ENCODE assay signal across 2 cellular contexts in the genomic region with DNA sequence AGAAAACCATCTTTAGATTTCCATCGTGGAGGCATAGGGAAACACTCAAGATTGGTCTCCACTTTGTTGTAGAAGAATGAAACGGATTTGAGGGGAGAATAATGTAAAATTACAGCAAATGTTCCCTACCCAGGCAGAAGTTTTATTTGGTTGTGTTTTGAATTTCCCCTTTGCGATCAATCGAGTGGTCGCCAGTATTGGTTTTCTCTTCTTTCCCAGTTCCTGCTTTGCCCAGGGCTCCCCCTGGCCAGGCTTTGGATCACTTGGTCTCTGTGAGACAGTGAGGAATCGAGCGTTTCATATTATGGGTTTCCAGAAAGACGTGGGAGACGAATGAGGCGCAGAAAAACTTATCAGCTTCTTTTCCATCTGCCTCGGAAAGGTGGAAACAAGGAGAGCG.
TF ChIP-seq lines count a peak whose summit lies in the region.

No MANE protein-coding gene starts in this region.

TF ChIP-seq in endothelial cell of umbilical vein, 7 proteins besides CTCF, POLR2A, EP300 and RAD21:
- TF ChIP-seq MYC (IDR thresholded peaks at IDR 0.05; ENCODE audit: low read depth, low read length), result no peak
- TF ChIP-seq JUN (IDR thresholded peaks at IDR 0.05; ENCODE audit: borderline replicate concordance, insufficient read depth, insufficient read length, low read depth), result no peak
- TF ChIP-seq GATA2 (IDR thresholded peaks at IDR 0.05; ENCODE audit: insufficient read depth, insufficient read length, low read depth, low read length), result no peak
- TF ChIP-seq FOS (IDR thresholded peaks at IDR 0.05; ENCODE audit: borderline replicate concordance, insufficient read depth, low read length), result no peak
- TF ChIP-seq POLR2AphosphoS5 (IDR thresholded peaks at IDR 0.05; ENCODE audit: insufficient read depth, low read depth, low read length), result no peak
- TF ChIP-seq, protein P1, sequence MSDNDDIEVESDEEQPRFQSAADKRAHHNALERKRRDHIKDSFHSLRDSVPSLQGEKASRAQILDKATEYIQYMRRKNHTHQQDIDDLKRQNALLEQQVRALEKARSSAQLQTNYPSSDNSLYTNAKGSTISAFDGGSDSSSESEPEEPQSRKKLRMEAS (IDR thresholded peaks at IDR 0.05; ENCODE audit: insufficient read depth, insufficient read length), result no peak
- TF ChIP-seq EZH2 (IDR thresholded peaks at IDR 0.05; ENCODE audit: borderline replicate concordance, low read depth, low read length, severe bottlenecking), result no peak

TF ChIP-seq in HEK293T, 16 proteins besides CTCF, POLR2A, EP300 and RAD21:
- TF ChIP-seq CTBP1 (IDR thresholded peaks at IDR 0.05; ENCODE audit: borderline replicate concordance) (no peak), LEF1 (IDR thresholded peaks at IDR 0.05; ENCODE audit: borderline replicate concordance) (no peak), TARDBP (IDR thresholded peaks at IDR 0.05) (no peak), BHLHE40 (IDR thresholded peaks at IDR 0.05; ENCODE audit: borderline replicate concordance) (no peak), SUZ12 (IDR thresholded peaks at IDR 0.05) (no peak), HDGF (IDR thresholded peaks at IDR 0.05; ENCODE audit: borderline replicate concordance) (no peak)
